In genomic region chr11:45285289-45285828, GRCh38 we compare ENCODE assay signal across 21 cellular contexts. TPM values are rescaled to one million over a fixed set of nuclear protein-coding genes. Genes with fewer than 3 reads are reported as not detected.
DNase-seq lines count a peak whose midpoint lies in the region; FAIRE-seq and TF ChIP-seq lines count a peak whose summit lies in the region.
"Had no signal": no experiment of that assay in that cellular context is flagged by ENCODE, and none has a peak within 500 bp of the region (broad histone marks: within the 10 kb centered on the region; RNA-seq: fewer than 3 reads in every experiment).

No MANE protein-coding gene starts in this region.

- H3K4me3 Mint-ChIP-seq in chondrocyte (ENCODE audit: unreplicated experiment), result peak overlapping the region; percentile 65
- H3K4me3 Mint-ChIP-seq: activated CD4-positive, alpha-beta memory T cell treated with anti-CD3 and anti-CD28 coated beads, Interleukin-2, amount 10 ng/mL, durations not matched to agents 7 days and 5 days; CD4-positive, CD25-positive, alpha-beta regulatory T cell had no signal

- H3K4me1 ChIP-seq in kidney (ENCODE audit: control insufficient read depth in 1 of 2, insufficient read depth in 1 of 2, low read depth in 1 of 2, low read length in 2 of 2), result peaks cover 0 to 2% of the 10 kb centered on the region in 2 donors
- no peaks in the 10 kb centered on the region for H3K4me1 ChIP-seq in rectal smooth muscle tissue (ENCODE audit: control insufficient read depth, insufficient read depth, low read length)
- H3K4me1 ChIP-seq: SJSA1 had no signal

- peak overlapping the region; percentile 20 to 48 for H3K4me3 ChIP-seq in kidney (ENCODE audit: low read length in 2 of 2)
- H3K4me3 ChIP-seq in rectal smooth muscle tissue (ENCODE audit: low read length), result peak overlapping the region; percentile 40
- H3K4me3 ChIP-seq in MG63, result no peak overlapping the region
- H3K4me3 ChIP-seq: SJSA1 had no signal

- peaks cover 3% of the 10 kb centered on the region for H3K36me3 Mint-ChIP-seq in chondrocyte (ENCODE audit: low read depth)
- H3K36me3 Mint-ChIP-seq: CD4-positive, CD25-positive, alpha-beta regulatory T cell had no signal

- H3K9ac ChIP-seq in kidney (ENCODE audit: low read length in 2 of 2), result no peak overlapping the region
- H3K9ac ChIP-seq in rectal smooth muscle tissue (ENCODE audit: low read length), result no peak overlapping the region

- no peak for FAIRE-seq in kidney (lab: Jason Lieb, UNC)
- FAIRE-seq: G401.6, HTR-8/SVneo, keratinocyte had no signal

- intact Hi-C loops in kidney (cut with DNase I) (no loop called here), posterior vena cava (cut with DNase I) (no loop called here)

- H3K27ac ChIP-seq in kidney (ENCODE audit: low read depth in 2 of 2, low read length in 2 of 2), result peak overlapping the region; percentile 44 to 57
- H3K27ac ChIP-seq in rectal smooth muscle tissue (ENCODE audit: low read depth, low read length), result no peak overlapping the region
- H3K27ac ChIP-seq: SJSA1, upper lobe of left lung had no signal

- peaks cover 0 to 2% of the 10 kb centered on the region in 2 donors for H3K9me3 ChIP-seq in kidney (ENCODE audit: control insufficient read depth in 1 of 2, low read length in 2 of 2)
- peaks cover 9% of the 10 kb centered on the region for H3K9me3 ChIP-seq in MG63
- H3K9me3 ChIP-seq: SJSA1 had no signal

- peaks cover 7% of the 10 kb centered on the region for H3K9me3 Mint-ChIP-seq in chondrocyte (ENCODE audit: low read depth)
- H3K9me3 Mint-ChIP-seq: activated CD4-positive, alpha-beta memory T cell treated with anti-CD3 and anti-CD28 coated beads, Interleukin-2, amount 10 ng/mL, durations not matched to agents 7 days and 5 days; activated T-helper 2 cell treated with anti-CD3 and anti-CD28 coated beads, Interferon-gamma antibody, Interleukin-2, Interleukin-4, amounts not matched to agents 10 μg/mL and 5 μg/mL and 100 μg/mL, durations not matched to agents 14 hours and 24 hours and 36 hours had no signal

- H3K27me3 ChIP-seq in rectal smooth muscle tissue (ENCODE audit: control insufficient read depth, insufficient read depth, low read length), result peaks cover 18% of the 10 kb centered on the region
- peaks cover 20% of the 10 kb centered on the region for H3K27me3 ChIP-seq in MG63

- DNase-seq in DMS79 treated with DMSO at 0.1 percent for 48 hours (lab: John Stamatoyannopoulos, UW), result peak; percentile 32
- DNase-seq in DMS79 (lab: John Stamatoyannopoulos, UW), result no peak
- no peak for DNase-seq in chondrocyte (ENCODE audit: low spot score)
- DNase-seq in kidney, result no peak
- no peak for DNase-seq in MG63
- no peak for DNase-seq in effector CD8-positive, alpha-beta T cell (lab: John Stamatoyannopoulos, UW)
- no peak for DNase-seq in posterior vena cava (ENCODE audit: low spot score)
- DNase-seq: 8988T; activated CD4-positive, alpha-beta memory T cell treated with anti-CD3 and anti-CD28 coated beads, Interleukin-2, amount 10 ng/mL, durations not matched to agents 7 days and 5 days; CD4-positive, CD25-positive, alpha-beta regulatory T cell; effector memory CD4-positive, alpha-beta T cell; foreskin fibroblast; stimulated activated CD4-positive, alpha-beta T cell treated with anti-CD3 and anti-CD28 coated beads, Interleukin-4, amount 100 ng/mL, for 24 hours had no signal

- H3K36me3 ChIP-seq in kidney (ENCODE audit: control insufficient read depth in 1 of 2, insufficient read depth in 2 of 2, low read length in 2 of 2), result no peaks in the 10 kb centered on the region
- H3K36me3 ChIP-seq in rectal smooth muscle tissue (ENCODE audit: control insufficient read depth, insufficient read depth, low read length), result no peaks in the 10 kb centered on the region
- no peaks in the 10 kb centered on the region for H3K36me3 ChIP-seq in MG63
- H3K36me3 ChIP-seq: SJSA1, upper lobe of left lung had no signal

- H3K4me1 Mint-ChIP-seq in chondrocyte (ENCODE audit: low read depth), result peaks cover 18% of the 10 kb centered on the region
- H3K4me1 Mint-ChIP-seq: activated CD4-positive, alpha-beta memory T cell treated with anti-CD3 and anti-CD28 coated beads, Interleukin-2, amount 10 ng/mL, durations not matched to agents 7 days and 5 days; CD4-positive, CD25-positive, alpha-beta regulatory T cell had no signal

- TF ChIP-seq CTCF in chondrocyte (IDR thresholded peaks at IDR 0.05) (no peak), kidney (IDR thresholded peaks at IDR 0.05; ENCODE audit: borderline replicate concordance, extremely low read depth, insufficient read depth) (no peak)

- no peak overlapping the region for H3K27ac Mint-ChIP-seq in chondrocyte (ENCODE audit: unreplicated experiment)
- H3K27ac Mint-ChIP-seq: activated CD4-positive, alpha-beta memory T cell treated with anti-CD3 and anti-CD28 coated beads, Interleukin-2, amount 10 ng/mL, durations not matched to agents 7 days and 5 days; activated T-helper 2 cell treated with anti-CD3 and anti-CD28 coated beads, Interferon-gamma antibody, Interleukin-2, Interleukin-4, amounts not matched to agents 10 μg/mL and 5 μg/mL and 100 μg/mL, durations not matched to agents 14 hours and 24 hours and 36 hours; CD4-positive, CD25-positive, alpha-beta regulatory T cell had no signal

- peaks cover 17% of the 10 kb centered on the region for H3K27me3 Mint-ChIP-seq in chondrocyte (ENCODE audit: low read depth)

RNA-seq across cellular contexts. Expression of gene SYT13, which starts 0.8 kb away (rescaled TPM):
- total RNA-seq in chondrocyte, result 1.8 to 3.2 TPM (median 2.8 TPM) in 3 replicates
- 6.8 TPM for total RNA-seq in kidney
- polyA plus RNA-seq in kidney (ENCODE audit: insufficient read depth, low read depth, low replicate concordance), result 16.4 TPM
- total RNA-seq in MG63 (2014; rRNA removed; shearing (Covaris generic); ENCODE audit: low replicate concordance), result not detected in 2 replicates
- under 1 TPM in 1 of 2 donors, not detected in 1; 0.09 TPM for total RNA-seq in posterior vena cava
- total RNA-seq: activated CD4-positive, alpha-beta memory T cell treated with anti-CD3 and anti-CD28 coated beads, Interleukin-2, amount 10 ng/mL, durations not matched to agents 7 days and 5 days; activated T-helper 2 cell treated with anti-CD3 and anti-CD28 coated beads, Interferon-gamma antibody, Interleukin-2, Interleukin-4, amounts not matched to agents 10 μg/mL and 5 μg/mL and 100 μg/mL, durations not matched to agents 14 hours and 24 hours and 36 hours; CD4-positive, CD25-positive, alpha-beta regulatory T cell; sciatic nerve; SJSA1 had no signal
- polyA plus RNA-seq: CD4-positive, CD25-positive, alpha-beta regulatory T cell; keratinocyte had no signal
